1 cellular context compared by ENCODE assay signal in genomic region chrX:101417981-101418841, GRCh38.
TF ChIP-seq lines count a peak whose summit lies in the region.

No MANE protein-coding gene starts in this region.

TF ChIP-seq in K562, 482 proteins besides CTCF, POLR2A, EP300 and RAD21:
- no peak for TF ChIP-seq ZMIZ1 (IDR thresholded peaks at IDR 0.05; ENCODE audit: low read depth in 2 of 2, low read length in 2 of 2)
- TF ChIP-seq CGGBP1 (CRISPR knock-in tag; IDR thresholded peaks at IDR 0.05): no peak
- peak in 2 of 3 experiments; percentile 6 to 14 for TF ChIP-seq YY1 (IDR thresholded peaks at IDR 0.05; ENCODE audit: borderline replicate concordance in 1 of 3, control insufficient read depth in 1 of 3, extremely low read depth in 1 of 3, insufficient read depth in 3 of 3, insufficient read length in 1 of 3, insufficient replicate concordance in 2 of 3, low read depth in 1 of 3, low read length in 2 of 3)
